Comparison of ENCODE assay signal across 8 cellular contexts in genomic region chr16:15641753-15642556, GRCh38. TPM values are rescaled to one million over a fixed set of nuclear protein-coding genes. Genes with fewer than 3 reads are reported as not detected.
DNase-seq lines count a peak whose midpoint lies in the region; ATAC-seq and TF ChIP-seq lines count a peak whose summit lies in the region.

No MANE protein-coding gene starts in this region.

- H3K9me3 ChIP-seq in WERI-Rb-1 (ENCODE audit: severe bottlenecking) (no peaks in the 10 kb centered on the region), hepatocyte (ENCODE audit: low read depth) (no peaks in the 10 kb centered on the region), smooth muscle cell (replicated peaks; ENCODE audit: low read depth) (no peaks in the 10 kb centered on the region)

- H3K4me1 ChIP-seq in hepatocyte (ENCODE audit: insufficient read depth) (peaks cover 10% of the 10 kb centered on the region), smooth muscle cell (ENCODE audit: low read depth) (peaks cover 17% of the 10 kb centered on the region)

- TF ChIP-seq CTCF in WERI-Rb-1 (IDR thresholded peaks at IDR 0.05; ENCODE audit: low read depth, low read length) (no peak), hepatocyte (IDR thresholded peaks at IDR 0.05; ENCODE audit: poor library complexity) (no peak), smooth muscle cell (IDR thresholded peaks at IDR 0.05; ENCODE audit: borderline replicate concordance, insufficient read depth, poor library complexity, severe bottlenecking) (no peak)

- no peaks in the 10 kb centered on the region for H3K9me2 ChIP-seq in hepatocyte (replicated peaks; ENCODE audit: insufficient read depth)

- H3K27me3 ChIP-seq in H7 (ENCODE audit: control insufficient read depth, insufficient read depth, low read length) (no peaks in the 10 kb centered on the region), WERI-Rb-1 (ENCODE audit: insufficient read depth, low read depth, severe bottlenecking) (no peaks in the 10 kb centered on the region), hepatocyte (no peaks in the 10 kb centered on the region), smooth muscle cell (ENCODE audit: low read depth) (no peaks in the 10 kb centered on the region)

- ATAC-seq in HG03521 (IDR thresholded peaks at IDR 0.05; ENCODE audit: unreplicated experiment) (no peak), GM18498 (IDR thresholded peaks at IDR 0.05; ENCODE audit: unreplicated experiment) (no peak), GM21825 (IDR thresholded peaks at IDR 0.05; ENCODE audit: unreplicated experiment) (no peak)

- 31% methylated on average over 15 of the region's 15 CpGs for WGBS in hepatocyte (ENCODE audit: low lambda C conversion rate, missing lambda C conversion rate)
- WGBS in smooth muscle cell (ENCODE audit: low lambda C conversion rate): 37% methylated on average over 15 of the region's 15 CpGs

- H4K20me1 ChIP-seq in hepatocyte (ENCODE audit: insufficient read depth, poor library complexity, severe bottlenecking) (peaks cover 9% of the 10 kb centered on the region), smooth muscle cell (ENCODE audit: low read depth) (peaks cover 20% of the 10 kb centered on the region)

- peak overlapping the region; percentile 87 for H3K4me3 ChIP-seq in H7 (ENCODE audit: insufficient read depth, low read depth, low read length)
- peak overlapping the region; percentile 99 for H3K4me3 ChIP-seq in WERI-Rb-1 (ENCODE audit: low read depth, low read length)
- H3K4me3 ChIP-seq in hepatocyte: peak overlapping the region; percentile 95
- peak overlapping the region; percentile 96 for H3K4me3 ChIP-seq in smooth muscle cell

- peak overlapping the region; percentile 99 for H3K27ac ChIP-seq in WERI-Rb-1
- H3K27ac ChIP-seq in hepatocyte: peak overlapping the region; percentile 92
- peak overlapping the region; percentile 99 for H3K27ac ChIP-seq in smooth muscle cell (ENCODE audit: low read depth)

- H3K36me3 ChIP-seq in H7 (replicated peaks; ENCODE audit: control insufficient read depth, insufficient read depth, low read length) (peaks cover 3% of the 10 kb centered on the region; the same call in 1 of the 2 replicates), WERI-Rb-1 (peaks cover 24% of the 10 kb centered on the region), hepatocyte (replicated peaks; ENCODE audit: insufficient read depth, low read depth) (no peaks in the 10 kb centered on the region), smooth muscle cell (ENCODE audit: low read depth) (no peaks in the 10 kb centered on the region)

- H3K4me2 ChIP-seq in hepatocyte: peak overlapping the region; percentile 88
- peak overlapping the region; percentile 98 for H3K4me2 ChIP-seq in smooth muscle cell

- H2AFZ ChIP-seq in hepatocyte (peak overlapping the region; percentile 88), smooth muscle cell (ENCODE audit: low read depth) (peak overlapping the region; percentile 80)

- H3K9ac ChIP-seq in smooth muscle cell (ENCODE audit: low read depth): peak overlapping the region; percentile 80

- peaks cover 8% of the 10 kb centered on the region for H3F3A ChIP-seq in smooth muscle cell (ENCODE audit: low read depth)

- DNase-seq in H7 (no peak), WERI-Rb-1 (no peak), hepatocyte (ENCODE audit: low spot score) (no peak), smooth muscle cell (lab: John Stamatoyannopoulos, UW; ENCODE audit: unreplicated experiment) (no peak), RPMI8226 (no peak)

- H3K79me2 ChIP-seq in hepatocyte: peaks cover 45% of the 10 kb centered on the region
- peaks cover 28% of the 10 kb centered on the region for H3K79me2 ChIP-seq in smooth muscle cell (ENCODE audit: low read depth)

RNA-seq across cellular contexts. Expression of gene MARF1, which starts 1.0 kb away (rescaled TPM):
- 5.3 and 8.2 TPM in 2 replicates for total RNA-seq in H7 (2014; rRNA removed; shearing (Covaris generic))
- total RNA-seq in hepatocyte: 12.0 and 15.5 TPM in 2 replicates
- 7.0 and 8.8 TPM in 2 replicates for polyA plus RNA-seq in hepatocyte
- 17.4 and 19.1 TPM in 2 replicates for total RNA-seq in smooth muscle cell
- polyA plus RNA-seq in smooth muscle cell: 6.0 and 9.2 TPM in 2 replicates

RNA-seq across cellular contexts. Expression of gene NDE1, which starts 8.1 kb away (rescaled TPM):
- 28.7 and 34.5 TPM in 2 replicates for total RNA-seq in H7 (2014; rRNA removed; shearing (Covaris generic))
- 11.8 and 13.1 TPM in 2 replicates for total RNA-seq in hepatocyte
- 10.3 TPM in 2 replicates for polyA plus RNA-seq in hepatocyte
- total RNA-seq in smooth muscle cell: 10.6 and 12.2 TPM in 2 replicates
- 10.7 and 17.9 TPM in 2 replicates for polyA plus RNA-seq in smooth muscle cell
